In the genomic region with DNA sequence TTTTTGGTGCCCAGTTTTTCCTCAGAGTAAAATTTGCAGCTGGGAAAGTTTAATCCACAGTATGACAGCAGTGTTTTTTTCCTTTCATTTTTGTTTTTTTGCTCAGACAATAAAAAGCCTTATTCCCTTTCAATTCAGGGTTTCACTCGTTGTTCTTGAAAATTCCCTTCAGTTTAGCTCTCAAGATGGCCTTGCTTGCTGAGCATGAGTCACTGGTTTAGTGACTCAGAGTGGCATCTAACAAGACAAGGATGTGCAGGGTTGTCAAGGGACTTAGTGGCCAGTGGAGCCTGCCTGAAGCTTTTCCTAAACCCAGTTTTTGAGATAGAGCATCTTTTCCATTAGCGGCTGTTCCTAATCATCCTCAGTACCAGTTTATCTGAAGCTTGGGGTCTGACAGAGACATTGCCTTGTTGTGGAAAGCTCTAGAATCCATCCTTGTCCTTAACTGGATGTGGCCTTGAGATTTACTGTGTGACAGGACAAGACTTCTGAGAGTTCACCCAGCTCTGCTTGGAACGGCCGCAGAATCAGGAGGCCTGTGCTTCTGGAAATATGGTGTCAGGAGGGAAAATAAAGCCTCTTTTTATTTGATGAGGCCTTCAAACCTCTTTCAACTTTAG, we compare ENCODE assay signal across 9 cellular contexts. TPM values are rescaled to one million over a fixed set of nuclear protein-coding genes. Genes with fewer than 3 reads are reported as not detected.
DNase-seq lines count a peak whose midpoint lies in the region; ATAC-seq and TF ChIP-seq lines count a peak whose summit lies in the region.
"Had no signal": no experiment of that assay in that cellular context is flagged by ENCODE, and none has a peak within 500 bp of the region (broad histone marks: within the 10 kb centered on the region; RNA-seq: fewer than 3 reads in every experiment).

No MANE protein-coding gene starts in this region.

- no peaks in the 10 kb centered on the region for H3K9me3 ChIP-seq in transverse colon
- H3K9me3 ChIP-seq: thoracic aorta had no signal

- in situ Hi-C loops in transverse colon (cut with MboI; ENCODE audit: low pct_ligation_motif_present in 1 of 4, low pct_unique_long_range_greater_than_20kb in 1 of 4, low sequenced_read_pairs in 3 of 4) = loop anchor here in 1 of 4 donors (25.0 kb wide), 1 partner anchor 976 kb away; no protein-coding TSS in a partner anchor

- H3K27me3 Mint-ChIP-seq in activated CD8-positive, alpha-beta T cell treated with anti-CD3 and anti-CD28 coated beads for 36 hours = peaks cover 17% of the 10 kb centered on the region
- peaks cover 22% of the 10 kb centered on the region for H3K27me3 Mint-ChIP-seq in activated CD8-positive, alpha-beta T cell treated with anti-CD3 and anti-CD28 coated beads, Interleukin-2, amount 10 ng/mL, durations not matched to agents 7 days and 5 days (ENCODE audit: low read depth)

- ATAC-seq in activated CD8-positive, alpha-beta T cell treated with anti-CD3 and anti-CD28 coated beads for 36 hours = peak; percentile 81
- ATAC-seq in activated CD8-positive, alpha-beta T cell treated with anti-CD3 and anti-CD28 coated beads, Interleukin-2, amount 10 ng/mL, durations not matched to agents 7 days and 5 days = no peak
- peak; percentile 81 for ATAC-seq in stimulated activated naive CD8-positive, alpha-beta T cell treated with anti-CD3 and anti-CD28 coated beads, Interleukin-15, Interleukin-2, amounts not matched to agents 100 U/mL and 50 U/mL, for 24 hours
- ATAC-seq in HG03045 (IDR thresholded peaks at IDR 0.05; ENCODE audit: unreplicated experiment) (no peak), HG03135 (IDR thresholded peaks at IDR 0.05; ENCODE audit: unreplicated experiment) (no peak)

- intact Hi-C loops in activated CD8-positive, alpha-beta T cell treated with anti-CD3 and anti-CD28 coated beads for 36 hours (cut with micrococcal nuclease) = no loop called here
- intact Hi-C loops in transverse colon (cut with DNase I; ENCODE audit: low total_unique reads) = no loop called here

- H3K4me1 Mint-ChIP-seq in activated CD8-positive, alpha-beta T cell treated with anti-CD3 and anti-CD28 coated beads for 36 hours (ENCODE audit: low read depth) = peaks cover 30% of the 10 kb centered on the region
- peaks cover 35% of the 10 kb centered on the region for H3K4me1 Mint-ChIP-seq in activated CD8-positive, alpha-beta T cell treated with anti-CD3 and anti-CD28 coated beads, Interleukin-2, amount 10 ng/mL, durations not matched to agents 7 days and 5 days (ENCODE audit: low read depth)

- H3K9me3 Mint-ChIP-seq in activated CD8-positive, alpha-beta T cell treated with anti-CD3 and anti-CD28 coated beads for 36 hours = no peaks in the 10 kb centered on the region
- no peaks in the 10 kb centered on the region for H3K9me3 Mint-ChIP-seq in activated CD8-positive, alpha-beta T cell treated with anti-CD3 and anti-CD28 coated beads, Interleukin-2, amount 10 ng/mL, durations not matched to agents 7 days and 5 days (ENCODE audit: insufficient read depth)

- POLR2A ChIA-PET in activated CD8-positive, alpha-beta T cell treated with anti-CD3 and anti-CD28 coated beads for 36 hours (lab: Charles Lee) = interaction anchor here (1.0 kb wide), 1 partner anchor 337 kb away, joined by 3 read pairs; no protein-coding TSS in a partner anchor
- POLR2A ChIA-PET in activated CD8-positive, alpha-beta T cell treated with anti-CD3 and anti-CD28 coated beads, Interleukin-2, amount 10 ng/mL, durations not matched to agents 7 days and 5 days (lab: Charles Lee) = no interaction called here

- CTCF ChIA-PET in activated CD8-positive, alpha-beta T cell treated with anti-CD3 and anti-CD28 coated beads for 36 hours (lab: Charles Lee) = interaction anchor here (1.9 kb wide), 1 partner anchor 24 kb away, joined by 7 read pairs; no protein-coding TSS in a partner anchor
- CTCF ChIA-PET in activated CD8-positive, alpha-beta T cell treated with anti-CD3 and anti-CD28 coated beads, Interleukin-2, amount 10 ng/mL, durations not matched to agents 7 days and 5 days (lab: Charles Lee) = interaction anchor here (1.0 to 2.0 kb wide), 4 partner anchors 9 to 427 kb away, joined by 3 to 6 read pairs (median 4); no protein-coding TSS in a partner anchor

- WGBS in transverse colon (ENCODE audit: low coverage in 1 of 2), 2 donors = 65 to 72% methylated on average over 3 to 4 of the region's 4 CpGs

- no peaks in the 10 kb centered on the region for H3K36me3 Mint-ChIP-seq in activated CD8-positive, alpha-beta T cell treated with anti-CD3 and anti-CD28 coated beads for 36 hours (ENCODE audit: low read depth)
- no peaks in the 10 kb centered on the region for H3K36me3 Mint-ChIP-seq in activated CD8-positive, alpha-beta T cell treated with anti-CD3 and anti-CD28 coated beads, Interleukin-2, amount 10 ng/mL, durations not matched to agents 7 days and 5 days (ENCODE audit: low read depth)

- H3K4me1 ChIP-seq in transverse colon = peaks cover 0 to 15% (median 10%) of the 10 kb centered on the region in 4 donors

- peak; percentile 23 for DNase-seq in activated CD8-positive, alpha-beta T cell treated with anti-CD3 and anti-CD28 coated beads for 36 hours
- no peak for DNase-seq in activated CD8-positive, alpha-beta T cell treated with anti-CD3 and anti-CD28 coated beads, Interleukin-2, amount 10 ng/mL, durations not matched to agents 7 days and 5 days
- DNase-seq in HT1080 (ENCODE audit: low read depth) = peak; percentile 80
- peak; percentile 58 for DNase-seq in dermis blood vessel endothelial cell
- DNase-seq in stimulated activated naive CD8-positive, alpha-beta T cell treated with anti-CD3 and anti-CD28 coated beads, Interleukin-15, Interleukin-2, amounts not matched to agents 100 U/mL and 50 U/mL, for 24 hours = no peak
- no peak for DNase-seq in transverse colon

- H3K36me3 ChIP-seq in transverse colon = no peaks in the 10 kb centered on the region
- H3K36me3 ChIP-seq: thoracic aorta had no signal

- peak overlapping the region; percentile 10 for H3K27ac Mint-ChIP-seq in activated CD8-positive, alpha-beta T cell treated with anti-CD3 and anti-CD28 coated beads for 36 hours
- no peak overlapping the region for H3K27ac Mint-ChIP-seq in activated CD8-positive, alpha-beta T cell treated with anti-CD3 and anti-CD28 coated beads, Interleukin-2, amount 10 ng/mL, durations not matched to agents 7 days and 5 days

- TF ChIP-seq CTCF in activated CD8-positive, alpha-beta T cell treated with anti-CD3 and anti-CD28 coated beads for 36 hours (IDR thresholded peaks at IDR 0.05) = no peak
- TF ChIP-seq CTCF in transverse colon (IDR thresholded peaks at IDR 0.05) = no peak

- no peak overlapping the region for H3K27ac ChIP-seq in transverse colon
- H3K27ac ChIP-seq: thoracic aorta had no signal

- no peak for TF ChIP-seq POLR2A in transverse colon (IDR thresholded peaks at IDR 0.05)

- no peak overlapping the region for H3K4me3 ChIP-seq in transverse colon
- H3K4me3 ChIP-seq: thoracic aorta had no signal

- no peak for TF ChIP-seq EP300 in transverse colon (IDR thresholded peaks at IDR 0.05; ENCODE audit: low read depth)

- H3K27me3 ChIP-seq in transverse colon = peaks cover 19% of the 10 kb centered on the region

- H3K4me3 Mint-ChIP-seq in activated CD8-positive, alpha-beta T cell treated with anti-CD3 and anti-CD28 coated beads for 36 hours = no peak overlapping the region
- H3K4me3 Mint-ChIP-seq in activated CD8-positive, alpha-beta T cell treated with anti-CD3 and anti-CD28 coated beads, Interleukin-2, amount 10 ng/mL, durations not matched to agents 7 days and 5 days = no peak overlapping the region

RNA-seq across cellular contexts. Expression of a gene that starts 48.4 kb away (rescaled TPM):
- total RNA-seq in activated CD8-positive, alpha-beta T cell treated with anti-CD3 and anti-CD28 coated beads for 36 hours = 1 to 10 TPM; 2.1 to 2.2 TPM
- total RNA-seq in activated CD8-positive, alpha-beta T cell treated with anti-CD3 and anti-CD28 coated beads, Interleukin-2, amount 10 ng/mL, durations not matched to agents 7 days and 5 days = 1 to 10 TPM; 1.4 TPM
- 1.3 and 3.3 TPM in 2 replicates for total RNA-seq in HT1080 (2014; rRNA removed; shearing (Covaris generic))
- 1.6 and 2.6 TPM in 2 replicates for polyA plus RNA-seq in HT1080 (2015; cell fraction: cytosol; rRNA removed)
- polyA plus RNA-seq in HT1080 (2015; cell fraction: nucleus; rRNA removed) = 3.3 and 4.8 TPM in 2 replicates
- total RNA-seq in dermis blood vessel endothelial cell (11.7 and 11.9 TPM in 2 replicates), transverse colon (1 to 10 TPM in 3 of 4 donors, under 1 TPM in 1; 0.40 to 2.7 (median 1.7) TPM)

Comparison
In these comparisons a context has a peak if more than half of its experiments do, and no peak if none do; other contexts are left out.
1. ATAC-seq: peak in activated CD8-positive, alpha-beta T cell treated with anti-CD3 and anti-CD28 coated beads for 36 hours (single experiment) and stimulated activated naive CD8-positive, alpha-beta T cell treated with anti-CD3 and anti-CD28 coated beads, Interleukin-15, Interleukin-2, amounts not matched to agents 100 U/mL and 50 U/mL, for 24 hours (single experiment); none in activated CD8-positive, alpha-beta T cell treated with anti-CD3 and anti-CD28 coated beads, Interleukin-2, amount 10 ng/mL, durations not matched to agents 7 days and 5 days (single experiment), HG03045 (single experiment) and HG03135 (single experiment).
2. DNase-seq: peak in activated CD8-positive, alpha-beta T cell treated with anti-CD3 and anti-CD28 coated beads for 36 hours (single experiment), HT1080 (single experiment) and dermis blood vessel endothelial cell (single experiment); none in activated CD8-positive, alpha-beta T cell treated with anti-CD3 and anti-CD28 coated beads, Interleukin-2, amount 10 ng/mL, durations not matched to agents 7 days and 5 days (single experiment), stimulated activated naive CD8-positive, alpha-beta T cell treated with anti-CD3 and anti-CD28 coated beads, Interleukin-15, Interleukin-2, amounts not matched to agents 100 U/mL and 50 U/mL, for 24 hours (single experiment) and transverse colon (single experiment).